In the genomic region with DNA sequence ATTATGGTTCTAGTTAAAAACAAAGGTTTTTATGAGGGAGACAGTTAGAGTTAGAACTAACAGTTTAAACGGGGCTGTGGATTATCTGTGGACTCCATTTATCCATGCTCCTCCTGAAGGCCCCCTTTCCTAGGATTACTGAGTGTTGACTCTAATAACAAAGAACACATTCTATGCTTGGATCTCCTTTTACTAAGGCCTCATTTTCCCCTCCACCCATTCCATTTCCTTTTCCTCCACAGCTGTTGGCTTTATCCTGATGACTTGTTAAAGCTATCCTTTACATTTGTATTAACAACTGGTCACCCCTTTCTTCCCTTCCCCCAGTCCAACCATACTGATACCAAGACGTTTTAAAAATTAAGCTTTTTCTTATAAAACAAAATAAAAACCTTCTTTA, we compare ENCODE assay signal across 28 cellular contexts.
DNase-seq lines count a peak whose midpoint lies in the region; TF ChIP-seq lines count a peak whose summit lies in the region.
"Had no signal": no experiment of that assay in that cellular context is flagged by ENCODE, and none has a peak within 500 bp of the region (broad histone marks: within the 10 kb centered on the region; RNA-seq: fewer than 3 reads in every experiment).

No MANE protein-coding gene starts in this region.

- H3K36me3 ChIP-seq in iPS-20b (ENCODE audit: insufficient read depth, low read depth, low read length) (peaks cover 23% of the 10 kb centered on the region; the same call in 1 of the 2 replicates), neuronal stem cell (replicated peaks in 1 of 2; ENCODE audit: control insufficient read depth in 2 of 2, insufficient read depth in 2 of 2, low read length in 2 of 2) (peaks cover 2 to 26% of the 10 kb centered on the region in 2 donors), brain microvascular endothelial cell (replicated peaks) (no peaks in the 10 kb centered on the region)
- H3K36me3 ChIP-seq: ascending aorta had no signal

- no peak overlapping the region for H3K56ac ChIP-seq in H9 (ENCODE audit: insufficient read length, low read depth, low read length)

- H3K4me1 ChIP-seq in H9 (ENCODE audit: insufficient read depth, low read length) = peaks cover 14% of the 10 kb centered on the region; the same call in 1 of the 2 replicates
- H3K4me1 ChIP-seq in iPS-20b (ENCODE audit: insufficient read depth, low read length) = peaks cover 33% of the 10 kb centered on the region
- peaks cover 6 to 13% of the 10 kb centered on the region in 2 donors for H3K4me1 ChIP-seq in neuronal stem cell (ENCODE audit: control insufficient read depth in 2 of 2, insufficient read depth in 1 of 2, low read depth in 1 of 2, low read length in 2 of 2)
- H3K4me1 ChIP-seq: ascending aorta; BLaER1 treated with 17β-estradiol and CSF1 and Interleukin-3, amounts not matched to agents 10 nM and 100 nM; left lung; psoas muscle; upper lobe of right lung had no signal

- no peaks in the 10 kb centered on the region for H4K20me1 ChIP-seq in H9 (ENCODE audit: control insufficient read depth, insufficient read depth, insufficient read length)
- H4K20me1 ChIP-seq: BLaER1 treated with 17β-estradiol and CSF1 and Interleukin-3, amounts not matched to agents 10 nM and 100 nM had no signal

- H3K14ac ChIP-seq in H9 (ENCODE audit: insufficient read depth, low read length) (no peak overlapping the region), neuronal stem cell (ENCODE audit: low read length) (no peak overlapping the region)

- no peak overlapping the region for H2BK20ac ChIP-seq in H9 (ENCODE audit: low read depth, low read length, poor library complexity, severe bottlenecking)

- H3K23ac ChIP-seq in H9 (ENCODE audit: insufficient read length, low read depth, low read length) (no peak overlapping the region), neuronal stem cell (ENCODE audit: low read depth, low read length, poor library complexity) (no peak overlapping the region)

- H3K79me2 ChIP-seq in H9 (ENCODE audit: insufficient read depth, low read length) = no peaks in the 10 kb centered on the region

- no peak overlapping the region for H3K9ac ChIP-seq in H9 (ENCODE audit: extremely low read depth, insufficient read length, low read length)
- H3K9ac ChIP-seq in iPS-20b (ENCODE audit: low read depth, low read length) = peak overlapping the region; percentile 13; the same call in 1 of the 2 replicates
- H3K9ac ChIP-seq in neuronal stem cell (ENCODE audit: low read depth, low read length, poor library complexity) = no peak overlapping the region
- H3K9ac ChIP-seq: BLaER1 treated with 17β-estradiol and CSF1 and Interleukin-3, amounts not matched to agents 10 nM and 100 nM had no signal

- H3K4ac ChIP-seq in H9 (ENCODE audit: low read depth, low read length) = no peak overlapping the region
- no peak overlapping the region for H3K4ac ChIP-seq in neuronal stem cell (ENCODE audit: low read length)

- H3K79me1 ChIP-seq in H9 (ENCODE audit: insufficient read depth, low read depth, low read length, poor library complexity, severe bottlenecking) (no peaks in the 10 kb centered on the region), neuronal stem cell (ENCODE audit: low read depth, low read length) (no peaks in the 10 kb centered on the region)

- H2AFZ ChIP-seq in H9 (ENCODE audit: low read length) (no peak overlapping the region), neuronal stem cell (ENCODE audit: low read length) (no peak overlapping the region)

- no peak overlapping the region for H2BK120ac ChIP-seq in H9 (ENCODE audit: low read depth, low read length, poor library complexity, severe bottlenecking)
- H2BK120ac ChIP-seq in neuronal stem cell (ENCODE audit: low read depth, low read length) = no peak overlapping the region

- in situ Hi-C loops in SK-MEL-5 (cut with HindIII; ENCODE audit: low pct_unique_long_range_greater_than_20kb, low sequenced_read_pairs) = no loop called here
- in situ Hi-C loops in brain microvascular endothelial cell (cut with HindIII; ENCODE audit: low pct_ligation_motif_present, low sequenced_read_pairs) = no loop called here

- H3K36me3 Mint-ChIP-seq in H9 (ENCODE audit: insufficient read depth in 1 of 3, low read depth in 3 of 3) = peaks cover 8 to 19% (median 14%) of the 10 kb centered on the region in 3 experiments; a peak in 6 of 7 replicates

- H3K27me3 ChIP-seq in H9 (ENCODE audit: insufficient read depth, low read length) (no peaks in the 10 kb centered on the region), iPS-20b (ENCODE audit: insufficient read depth, low read length) (no peaks in the 10 kb centered on the region), neuronal stem cell (ENCODE audit: control insufficient read depth in 3 of 3, insufficient read depth in 3 of 3, low read depth in 1 of 3, low read length in 3 of 3) (no peaks in the 10 kb centered on the region), brain microvascular endothelial cell (replicated peaks) (no peaks in the 10 kb centered on the region)
- H3K27me3 ChIP-seq: ascending aorta; BLaER1 treated with 17β-estradiol and CSF1 and Interleukin-3, amounts not matched to agents 10 nM and 100 nM; heart right ventricle; left lung; neutrophil; upper lobe of right lung had no signal

- H2AK5ac ChIP-seq in H9 (ENCODE audit: insufficient read length, low read length) = no peak overlapping the region
- H2AK5ac ChIP-seq in neuronal stem cell (ENCODE audit: low read depth, low read length) = no peak overlapping the region

- H3K4me3 Mint-ChIP-seq in H9 = peak overlapping the region in 1 of 2 experiments; percentile 33; a peak in 1 of 5 replicates
- H3K4me3 Mint-ChIP-seq: activated CD4-positive, alpha-beta memory T cell treated with anti-CD3 and anti-CD28 coated beads for 36 hours; activated naive CD8-positive, alpha-beta T cell treated with anti-CD3 and anti-CD28 coated beads for 36 hours had no signal

- no peak for DNase-seq in H9
- peak; percentile 13 for DNase-seq in SK-MEL-5 (ENCODE audit: low read depth, low spot score)
- peak; percentile 9 for DNase-seq in neuronal stem cell (ENCODE audit: low spot score)
- no peak for DNase-seq in brain microvascular endothelial cell
- no peak for DNase-seq in NOMO-1 treated with dmso at 0.1 percent for 144 hours (lab: John Stamatoyannopoulos, UW; ENCODE audit: unreplicated experiment)
- DNase-seq in SKM-1 treated with dmso at 0.1 percent for 144 hours (lab: John Stamatoyannopoulos, UW; ENCODE audit: unreplicated experiment) = no peak
- DNase-seq in GM10266 (ENCODE audit: extremely low spot score) = no peak
- DNase-seq: activated CD4-positive, alpha-beta memory T cell treated with anti-CD3 and anti-CD28 coated beads for 36 hours; activated naive CD8-positive, alpha-beta T cell treated with anti-CD3 and anti-CD28 coated beads for 36 hours; central memory CD4-positive, alpha-beta T cell; heart right ventricle; IMR-90; left lung; NCI-H1092 treated with DMSO at 0.1 percent for 48 hours; NCI-H187 treated with DMSO at 0.1 percent for 48 hours; NCI-H226; psoas muscle; Right ventricle myocardium superior; small intestine; stimulated activated CD4-positive, alpha-beta T cell treated with anti-CD3 and anti-CD28 coated beads, Interleukin-2, amount 100 ng/mL, for 24 hours; SW 1271; upper lobe of right lung had no signal

- H3K9me3 ChIP-seq in H9 (ENCODE audit: control insufficient read depth, low read depth, low read length) (no peaks in the 10 kb centered on the region), iPS-20b (ENCODE audit: insufficient read depth, low read depth, low read length) (no peaks in the 10 kb centered on the region), neuronal stem cell (replicated peaks in 1 of 2; ENCODE audit: control insufficient read depth in 2 of 2, insufficient read depth in 1 of 2, low read depth in 1 of 2, low read length in 2 of 2) (no peaks in the 10 kb centered on the region)
- H3K9me3 ChIP-seq: ascending aorta; BLaER1 treated with 17β-estradiol and CSF1 and Interleukin-3, amounts not matched to agents 10 nM and 100 nM; heart right ventricle; left lung; neutrophil; psoas muscle; upper lobe of right lung had no signal

- H2BK15ac ChIP-seq in H9 (ENCODE audit: low read depth, low read length) = no peak overlapping the region
- H2BK15ac ChIP-seq in neuronal stem cell (ENCODE audit: low read length) = no peak overlapping the region

- H3K18ac ChIP-seq in H9 (ENCODE audit: insufficient read length, low read depth, low read length) = no peak overlapping the region
- H3K18ac ChIP-seq in neuronal stem cell (ENCODE audit: low read length) = no peak overlapping the region

- peak overlapping the region; percentile 11; the same call in 1 of the 2 replicates for H3K4me3 ChIP-seq in iPS-20b (ENCODE audit: low read length)
- no peak overlapping the region for H3K4me3 ChIP-seq in neuronal stem cell (ENCODE audit: low read length in 2 of 2)
- H3K4me3 ChIP-seq in brain microvascular endothelial cell (ENCODE audit: low read depth, low read length) = no peak overlapping the region
- H3K4me3 ChIP-seq: ascending aorta; BLaER1 treated with 17β-estradiol and CSF1 and Interleukin-3, amounts not matched to agents 10 nM and 100 nM; heart right ventricle; left lung; psoas muscle; upper lobe of right lung had no signal

- TF ChIP-seq CTCF in H9 (conservative IDR thresholded peaks at IDR 0.05) = no peak
- TF ChIP-seq CTCF in brain microvascular endothelial cell (IDR thresholded peaks at IDR 0.05; ENCODE audit: low read depth, low read length, missing control alignments) = no peak
- TF ChIP-seq CTCF in GM10266 (IDR thresholded peaks at IDR 0.05; ENCODE audit: control insufficient read depth, insufficient read depth, low read depth, missing control alignments) = no peak

- no peak overlapping the region for H4K5ac ChIP-seq in H9 (ENCODE audit: insufficient read length, low read depth, low read length)

- no peaks in the 10 kb centered on the region for H3K27me3 Mint-ChIP-seq in H9 (ENCODE audit: low read depth)
- H3K27me3 Mint-ChIP-seq: activated CD4-positive, alpha-beta memory T cell treated with anti-CD3 and anti-CD28 coated beads for 36 hours; activated naive CD8-positive, alpha-beta T cell treated with anti-CD3 and anti-CD28 coated beads for 36 hours had no signal

- H3T11ph ChIP-seq in H9 (ENCODE audit: low read length) = no peak overlapping the region

- H3K9me3 Mint-ChIP-seq in H9 = no peaks in the 10 kb centered on the region
- H3K9me3 Mint-ChIP-seq: activated CD4-positive, alpha-beta memory T cell treated with anti-CD3 and anti-CD28 coated beads for 36 hours; activated naive CD8-positive, alpha-beta T cell treated with anti-CD3 and anti-CD28 coated beads for 36 hours; activated T-helper 2 cell treated with anti-CD3 and anti-CD28 coated beads, Interferon-gamma antibody, Interleukin-2, Interleukin-4, amounts not matched to agents 10 μg/mL and 5 μg/mL and 100 μg/mL, durations not matched to agents 14 hours and 24 hours and 36 hours had no signal

- H3K23me2 ChIP-seq in H9 (ENCODE audit: insufficient read length, low read depth, low read length, poor library complexity, severe bottlenecking) = no peaks in the 10 kb centered on the region

- H2BK12ac ChIP-seq in H9 (ENCODE audit: insufficient read length, low read depth, low read length) (no peak overlapping the region), neuronal stem cell (ENCODE audit: low read length) (no peak overlapping the region)

- WGBS in H9 (ENCODE audit: extremely low coverage, insufficient read length, low lambda C conversion rate) = 100% methylated on average over 1 of the region's 2 CpGs
- WGBS in neuronal stem cell (ENCODE audit: extremely low coverage in 2 of 2, insufficient read length in 2 of 2, insufficient replicate concordance in 1 of 2), 2 donors = 100% methylated on average over 1 of the region's 2 CpGs; no CpG with 5 or more reads in 1 of the 2 donors

- peak overlapping the region; percentile 42 to 92 (median 91); a peak in 6 of 7 replicates for H3K27ac Mint-ChIP-seq in H9
- H3K27ac Mint-ChIP-seq: activated CD4-positive, alpha-beta memory T cell treated with anti-CD3 and anti-CD28 coated beads for 36 hours; activated naive CD8-positive, alpha-beta T cell treated with anti-CD3 and anti-CD28 coated beads for 36 hours; activated T-helper 2 cell treated with anti-CD3 and anti-CD28 coated beads, Interferon-gamma antibody, Interleukin-2, Interleukin-4, amounts not matched to agents 10 μg/mL and 5 μg/mL and 100 μg/mL, durations not matched to agents 14 hours and 24 hours and 36 hours had no signal

- H3K4me1 Mint-ChIP-seq in H9 = peaks cover 44 to 49% of the 10 kb centered on the region in 2 experiments
- H3K4me1 Mint-ChIP-seq: activated naive CD8-positive, alpha-beta T cell treated with anti-CD3 and anti-CD28 coated beads for 36 hours had no signal

- H4K91ac ChIP-seq in H9 (ENCODE audit: insufficient read length, low read depth, low read length) (no peak overlapping the region), neuronal stem cell (ENCODE audit: low read depth, low read length, poor library complexity) (no peak overlapping the region)

- H3K27ac ChIP-seq in H9 (ENCODE audit: insufficient read length, low read depth, low read length) = peak overlapping the region; percentile 85
- H3K27ac ChIP-seq in iPS-20b (ENCODE audit: low read length) = peak overlapping the region; percentile 28
- H3K27ac ChIP-seq in neuronal stem cell (replicated peaks; ENCODE audit: low read length) = no peak overlapping the region
- no peak overlapping the region for H3K27ac ChIP-seq in brain microvascular endothelial cell
- H3K27ac ChIP-seq: ascending aorta; BLaER1 treated with 17β-estradiol and CSF1 and Interleukin-3, amounts not matched to agents 10 nM and 100 nM; heart right ventricle; HL-60; left lung; neutrophil; psoas muscle; upper lobe of right lung had no signal

- H4K8ac ChIP-seq in H9 (replicated peaks; ENCODE audit: insufficient read length, low read depth, low read length) = no peak overlapping the region
- H4K8ac ChIP-seq in neuronal stem cell (ENCODE audit: low read depth, low read length) = no peak overlapping the region

- H2BK5ac ChIP-seq in H9 (ENCODE audit: insufficient read length, low read length) (no peak overlapping the region), neuronal stem cell (ENCODE audit: low read length) (no peak overlapping the region)

- no peak overlapping the region for H3K4me2 ChIP-seq in H9 (ENCODE audit: insufficient read depth, insufficient read length, low read length)
- H3K4me2 ChIP-seq in neuronal stem cell (ENCODE audit: insufficient read depth, low read length, poor library complexity, severe bottlenecking) = no peak overlapping the region
- H3K4me2 ChIP-seq: BLaER1 treated with 17β-estradiol and CSF1 and Interleukin-3, amounts not matched to agents 10 nM and 100 nM had no signal

Comparison
In these comparisons a context has a peak if more than half of its experiments do, and no peak if none do; other contexts are left out.
1. DNase-seq: peak in SK-MEL-5 (single experiment) and neuronal stem cell (single experiment); none in H9 (single experiment), brain microvascular endothelial cell (single experiment), NOMO-1 treated with dmso at 0.1 percent for 144 hours (single experiment), SKM-1 treated with dmso at 0.1 percent for 144 hours (single experiment) and GM10266 (single experiment).
2. H3K27ac ChIP-seq: peak in H9 (single experiment) and iPS-20b (single experiment); none in neuronal stem cell (single experiment) and brain microvascular endothelial cell (single experiment).